In the genomic region with DNA sequence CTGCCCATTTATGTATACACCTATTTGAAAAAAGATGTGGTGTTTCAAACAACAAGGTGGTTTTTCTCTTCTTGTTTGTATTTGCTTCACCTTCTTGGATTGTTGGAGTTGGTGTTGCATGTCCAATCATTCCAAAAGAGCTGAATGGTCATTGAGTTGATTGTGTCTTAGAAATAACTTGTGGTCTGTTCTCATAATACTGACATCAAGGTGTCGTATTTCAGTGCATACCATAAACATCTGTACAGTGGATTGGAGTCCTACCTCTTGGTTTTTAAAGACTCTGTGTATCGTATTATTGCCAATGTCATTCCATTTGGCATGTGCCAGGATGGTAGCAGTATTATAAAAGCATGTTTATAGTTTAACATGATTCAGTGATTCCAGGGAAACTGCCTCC, we compare ENCODE assay signal across 23 cellular contexts.
DNase-seq lines count a peak whose midpoint lies in the region; ATAC-seq and TF ChIP-seq lines count a peak whose summit lies in the region.
"Had no signal": no experiment of that assay in that cellular context is flagged by ENCODE, and none has a peak within 500 bp of the region (broad histone marks: within the 10 kb centered on the region; RNA-seq: fewer than 3 reads in every experiment).

No MANE protein-coding gene starts in this region.

- no peak overlapping the region for H3K4me3 Mint-ChIP-seq in stimulated activated naive B cell treated with anti-CD40 and anti-IgM and Interleukin-4, amounts not matched to agents 10 μg/mL and 1 μg/mL and 100 μg/mL, for 72 hours
- H3K4me3 Mint-ChIP-seq: activated CD4-positive, alpha-beta T cell treated with anti-CD3 and anti-CD28 coated beads, Interleukin-2, amount 10 ng/mL, durations not matched to agents 7 days and 5 days; mesothelial cell of epicardium; nephron progenitor cell had no signal

- H3K4me3 ChIP-seq in HEK293 (ENCODE audit: low read depth, low read length) (no peak overlapping the region), lower lobe of right lung (no peak overlapping the region), smooth muscle cell (no peak overlapping the region), HAP-1 (no peak overlapping the region), dorsolateral prefrontal cortex (no peak overlapping the region)
- H3K4me3 ChIP-seq: GM12878, K562, PC-9, SJCRH30, stomach had no signal

- H3K9me3 ChIP-seq in HEK293 (ENCODE audit: control insufficient read depth, insufficient read depth, low read depth, low read length) (no peaks in the 10 kb centered on the region), lower lobe of right lung (no peaks in the 10 kb centered on the region), smooth muscle cell (replicated peaks; ENCODE audit: low read depth) (no peaks in the 10 kb centered on the region), HAP-1 (no peaks in the 10 kb centered on the region)
- H3K9me3 ChIP-seq: SJCRH30, stomach had no signal

- no peaks in the 10 kb centered on the region for H3K27me3 Mint-ChIP-seq in stimulated activated naive B cell treated with anti-CD40 and anti-IgM and Interleukin-4, amounts not matched to agents 10 μg/mL and 1 μg/mL and 100 μg/mL, for 72 hours
- H3K27me3 Mint-ChIP-seq: progenitor cell of endocrine pancreas had no signal

- CTCF ChIA-PET in HEK293 (lab: Yijun Ruan, JAX) = interaction anchor here (0.6 to 1.9 kb wide), 2 partner anchors 55 to 135 kb away, joined by 3 to 7 read pairs; no protein-coding TSS in a partner anchor

- intact Hi-C loops in lower lobe of right lung (cut with DNase I) (no loop called here), dorsolateral prefrontal cortex (cut with DNase I) (no loop called here)

- H3K27ac Mint-ChIP-seq in stimulated activated naive B cell treated with anti-CD40 and anti-IgM and Interleukin-4, amounts not matched to agents 10 μg/mL and 1 μg/mL and 100 μg/mL, for 72 hours = no peak overlapping the region
- H3K27ac Mint-ChIP-seq: activated CD4-positive, alpha-beta T cell treated with anti-CD3 and anti-CD28 coated beads, Interleukin-2, amount 10 ng/mL, durations not matched to agents 7 days and 5 days; mesothelial cell of epicardium; nephron progenitor cell; progenitor cell of endocrine pancreas had no signal

- H3K79me2 ChIP-seq in smooth muscle cell (ENCODE audit: low read depth) = peaks cover 100% of the 10 kb centered on the region

- in situ Hi-C loops in HAP-1 (cut with MboI; ENCODE audit: low sequenced_read_pairs) = no loop called here

- H3K4me1 ChIP-seq in HEK293 (ENCODE audit: control insufficient read depth, insufficient read depth, low read length) (peaks cover 52% of the 10 kb centered on the region), lower lobe of right lung (peaks cover 86% of the 10 kb centered on the region), smooth muscle cell (ENCODE audit: low read depth) (peaks cover 50% of the 10 kb centered on the region), HAP-1 (peaks cover 17% of the 10 kb centered on the region)

- POLR2A ChIA-PET in HEK293 (lab: Yijun Ruan, JAX) = no interaction called here

- no peak for ATAC-seq in lower lobe of right lung
- ATAC-seq in stimulated activated naive B cell treated with anti-CD40 and anti-IgM and Interleukin-4, amounts not matched to agents 10 μg/mL and 1 μg/mL and 100 μg/mL, for 72 hours (replicated peaks) = no peak
- ATAC-seq in GM18870 (IDR thresholded peaks at IDR 0.05; ENCODE audit: unreplicated experiment) = no peak
- ATAC-seq: GM12878, K562 had no signal

- H3K27me3 ChIP-seq in lower lobe of right lung (ENCODE audit: low read depth) = no peaks in the 10 kb centered on the region
- H3K27me3 ChIP-seq in smooth muscle cell (ENCODE audit: low read depth) = no peaks in the 10 kb centered on the region
- H3K27me3 ChIP-seq in HAP-1 (ENCODE audit: low read depth) = no peaks in the 10 kb centered on the region
- H3K27me3 ChIP-seq in dorsolateral prefrontal cortex = no peaks in the 10 kb centered on the region
- H3K27me3 ChIP-seq: SJCRH30, stomach had no signal

- TF ChIP-seq CTCF in HEK293 (tag by site-specific recombination; IDR thresholded peaks at IDR 0.05) (no peak), lower lobe of right lung (IDR thresholded peaks at IDR 0.05) (no peak), smooth muscle cell (IDR thresholded peaks at IDR 0.05; ENCODE audit: borderline replicate concordance, insufficient read depth, poor library complexity, severe bottlenecking) (no peak), dorsolateral prefrontal cortex (IDR thresholded peaks at IDR 0.05 in 54 of 56, conservative IDR thresholded peaks at IDR 0.05 in 2 of 56; ENCODE audit: low read depth in 1 of 56, partially characterized antibody in 56 of 56) (no peak)

- no peaks in the 10 kb centered on the region for H3K9me3 Mint-ChIP-seq in stimulated activated naive B cell treated with anti-CD40 and anti-IgM and Interleukin-4, amounts not matched to agents 10 μg/mL and 1 μg/mL and 100 μg/mL, for 72 hours
- H3K9me3 Mint-ChIP-seq: activated CD4-positive, alpha-beta T cell treated with anti-CD3 and anti-CD28 coated beads, Interleukin-2, amount 10 ng/mL, durations not matched to agents 7 days and 5 days; mesothelial cell of epicardium; nephron progenitor cell had no signal

- H3K4me2 ChIP-seq in smooth muscle cell = peak overlapping the region; percentile 9
- H3K4me2 ChIP-seq: PC-9 had no signal

- no peaks in the 10 kb centered on the region for H3F3A ChIP-seq in smooth muscle cell (ENCODE audit: low read depth)

- 91% methylated on average over 2 of the region's 2 CpGs for WGBS in smooth muscle cell (ENCODE audit: low lambda C conversion rate)

- no peak overlapping the region for H3K27ac ChIP-seq in HEK293 (ENCODE audit: extremely low read depth, low read depth, low read length)
- H3K27ac ChIP-seq in lower lobe of right lung = peak overlapping the region; percentile 80
- peak overlapping the region; percentile 85 for H3K27ac ChIP-seq in smooth muscle cell (ENCODE audit: low read depth)
- H3K27ac ChIP-seq in dorsolateral prefrontal cortex = no peak overlapping the region
- H3K27ac ChIP-seq: epithelial cell of prostate, HL-60, PC-9, SJCRH30 had no signal

- peak overlapping the region; percentile 40 for H3K9ac ChIP-seq in smooth muscle cell (ENCODE audit: low read depth)

- peaks cover 2 to 9% of the 10 kb centered on the region in 2 donors for H3K36me3 Mint-ChIP-seq in stimulated activated naive B cell treated with anti-CD40 and anti-IgM and Interleukin-4, amounts not matched to agents 10 μg/mL and 1 μg/mL and 100 μg/mL, for 72 hours
- H3K36me3 Mint-ChIP-seq: mesothelial cell of epicardium had no signal

- DNase-seq in SW480 (ENCODE audit: low spot score) (peak; percentile 40), lower lobe of right lung (no peak), smooth muscle cell (lab: John Stamatoyannopoulos, UW; ENCODE audit: unreplicated experiment) (no peak), HAP-1 (ENCODE audit: low spot score in 2 of 2) (no peak), dorsolateral prefrontal cortex (no peak)
- no peak for DNase-seq in stimulated activated naive B cell treated with anti-CD40 and anti-IgM and Interleukin-4, amounts not matched to agents 10 μg/mL and 1 μg/mL and 100 μg/mL, for 72 hours
- DNase-seq: activated CD4-positive, alpha-beta T cell treated with anti-CD3 and anti-CD28 coated beads, Interleukin-2, amount 10 ng/mL, durations not matched to agents 7 days and 5 days; activated CD8-positive, alpha-beta memory T cell treated with anti-CD3 and anti-CD28 coated beads, Interleukin-2, amount 50 U/mL, for 4 hours; NCI-H1694; NCI-H226; nephron progenitor cell; PC-9; stimulated activated CD4-positive, alpha-beta T cell treated with anti-CD3 and anti-CD28 coated beads, Interleukin-4, amount 100 ng/mL, for 24 hours; stomach had no signal

- no peak overlapping the region for H2AFZ ChIP-seq in smooth muscle cell (ENCODE audit: low read depth)
- H2AFZ ChIP-seq: PC-9 had no signal

- H3K36me3 ChIP-seq in HEK293 (ENCODE audit: control insufficient read depth in 2 of 2, insufficient read depth in 1 of 2, low read length in 2 of 2) (no peaks in the 10 kb centered on the region), lower lobe of right lung (no peaks in the 10 kb centered on the region), smooth muscle cell (ENCODE audit: low read depth) (no peaks in the 10 kb centered on the region), HAP-1 (replicated peaks) (no peaks in the 10 kb centered on the region)
- H3K36me3 ChIP-seq: SJCRH30, stomach had no signal

- peaks cover 62 to 90% of the 10 kb centered on the region in 2 donors for H3K4me1 Mint-ChIP-seq in stimulated activated naive B cell treated with anti-CD40 and anti-IgM and Interleukin-4, amounts not matched to agents 10 μg/mL and 1 μg/mL and 100 μg/mL, for 72 hours

- peaks cover 94% of the 10 kb centered on the region for H4K20me1 ChIP-seq in smooth muscle cell (ENCODE audit: low read depth)

TF ChIP-seq in HEK293, 187 proteins besides CTCF, POLR2A, EP300 and RAD21 (continues in another document):
- TF ChIP-seq ZNF670 (tag by site-specific recombination; IDR thresholded peaks at IDR 0.05; ENCODE audit: low read depth) (no peak), AEBP2 (tag by site-specific recombination; IDR thresholded peaks at IDR 0.05; ENCODE audit: borderline replicate concordance) (no peak), FEZF1 (tag by site-specific recombination; IDR thresholded peaks at IDR 0.05) (peak; percentile 27; the same call in 1 of the 2 replicates), ZNF366 (tag by site-specific recombination; conservative IDR thresholded peaks at IDR 0.05) (peak; percentile 38; the same call in 1 of the 2 replicates), ZFHX2 (tag by site-specific recombination; conservative IDR thresholded peaks at IDR 0.05) (no peak), ZNF514 (tag by site-specific recombination; IDR thresholded peaks at IDR 0.05) (no peak)

Comparison
In these comparisons a context has a peak if more than half of its experiments do, and no peak if none do; other contexts are left out.
1. H3K27ac ChIP-seq: peak in lower lobe of right lung (single experiment) and smooth muscle cell (single experiment); none in HEK293 (single experiment) and dorsolateral prefrontal cortex (0 of 59).